10 cellular contexts compared by ENCODE assay signal in genomic region chr3:72951259-72951722, GRCh38. TPM values are rescaled to one million over a fixed set of nuclear protein-coding genes. Genes with fewer than 3 reads are reported as not detected.
DNase-seq lines count a peak whose midpoint lies in the region; ATAC-seq and TF ChIP-seq lines count a peak whose summit lies in the region.
"Had no signal": no experiment of that assay in that cellular context is flagged by ENCODE, and none has a peak within 500 bp of the region (broad histone marks: within the 10 kb centered on the region; RNA-seq: fewer than 3 reads in every experiment).

No MANE protein-coding gene starts in this region.

- H3K79me2 ChIP-seq in DND-41 (ENCODE audit: insufficient read depth, low read length) = peaks cover 25% of the 10 kb centered on the region

- intact Hi-C loops in spleen (cut with DNase I; ENCODE audit: low total_unique reads) (no loop called here), body of pancreas (cut with DNase I) (no loop called here)

- no peak for TF ChIP-seq POLR2A in spleen (IDR thresholded peaks at IDR 0.05)
- no peak for TF ChIP-seq POLR2A in body of pancreas (IDR thresholded peaks at IDR 0.05)

- H3K4me3 ChIP-seq in DND-41 (ENCODE audit: low read depth in 1 of 2, low read length in 2 of 2) = no peak overlapping the region
- no peak overlapping the region for H3K4me3 ChIP-seq in choroid plexus epithelial cell (ENCODE audit: low read depth, low read length)
- H3K4me3 ChIP-seq in spleen = no peak overlapping the region
- no peak overlapping the region for H3K4me3 ChIP-seq in SJCRH30
- H3K4me3 ChIP-seq in body of pancreas = no peak overlapping the region
- H3K4me3 ChIP-seq: colonic mucosa had no signal

- H3K9me3 ChIP-seq in DND-41 (ENCODE audit: insufficient read depth, low read length, severe bottlenecking) (no peaks in the 10 kb centered on the region), spleen (no peaks in the 10 kb centered on the region), SJCRH30 (replicated peaks) (no peaks in the 10 kb centered on the region), body of pancreas (no peaks in the 10 kb centered on the region)
- H3K9me3 ChIP-seq: colonic mucosa had no signal

- DNase-seq in DND-41 = no peak
- peak; percentile 25 for DNase-seq in choroid plexus epithelial cell (ENCODE audit: low read depth)
- DNase-seq in spleen = no peak
- DNase-seq in NK-92 treated with Interleukin-12 subunit alpha and Interleukin-12 subunit beta, amount 100 ng/mL, for 24 hours (lab: John Stamatoyannopoulos, UW) = no peak
- no peak for DNase-seq in SJCRH30
- DNase-seq in body of pancreas = no peak
- DNase-seq: colonic mucosa, NCI-H1417 had no signal

- 43 to 67% (median 51%) methylated on average over 6 of the region's 6 CpGs for WGBS in spleen, 5 donors
- WGBS in body of pancreas, 2 donors = 72 to 91% methylated on average over 6 of the region's 6 CpGs

- H3K36me3 ChIP-seq in DND-41 (ENCODE audit: insufficient read depth, low read length) (peaks cover 31% of the 10 kb centered on the region), spleen (no peaks in the 10 kb centered on the region), SJCRH30 (no peaks in the 10 kb centered on the region), body of pancreas (replicated peaks in 1 of 2; ENCODE audit: insufficient read depth in 1 of 2, low read depth in 2 of 2) (no peaks in the 10 kb centered on the region)
- H3K36me3 ChIP-seq: colonic mucosa had no signal

- H3K9ac ChIP-seq in DND-41 (ENCODE audit: low read depth, low read length) = no peak overlapping the region

- H2AFZ ChIP-seq in DND-41 (ENCODE audit: low read depth, low read length) = no peak overlapping the region

- H3K4me2 ChIP-seq in DND-41 (ENCODE audit: insufficient read depth, low read length) = no peak overlapping the region

- peaks cover 3% of the 10 kb centered on the region; the same call in 1 of the 2 replicates for H4K20me1 ChIP-seq in DND-41 (ENCODE audit: insufficient read depth, low read length)

- peak; percentile 77 for ATAC-seq in DND-41 (ENCODE audit: insufficient read depth, low read depth)
- ATAC-seq in GM19035 (IDR thresholded peaks at IDR 0.05; ENCODE audit: unreplicated experiment) = peak; percentile 61
- ATAC-seq in HG03175 (IDR thresholded peaks at IDR 0.05; ENCODE audit: unreplicated experiment) = peak; percentile 62
- no peak for ATAC-seq in body of pancreas

- H3K27me3 ChIP-seq in DND-41 (ENCODE audit: insufficient read depth, low read length, poor library complexity) (no peaks in the 10 kb centered on the region), spleen (replicated peaks in 1 of 7) (no peaks in the 10 kb centered on the region), SJCRH30 (no peaks in the 10 kb centered on the region), body of pancreas (no peaks in the 10 kb centered on the region)
- H3K27me3 ChIP-seq: colonic mucosa had no signal

- no peak for TF ChIP-seq CTCF in DND-41 (IDR thresholded peaks at IDR 0.05; ENCODE audit: borderline replicate concordance, extremely low read depth, low read length, poor library complexity, severe bottlenecking)
- TF ChIP-seq CTCF in choroid plexus epithelial cell (conservative IDR thresholded peaks at IDR 0.05; ENCODE audit: low read depth, low read length) = no peak
- no peak for TF ChIP-seq CTCF in spleen (IDR thresholded peaks at IDR 0.05 in 8 of 11, conservative IDR thresholded peaks at IDR 0.05 in 3 of 11)
- TF ChIP-seq CTCF in body of pancreas (IDR thresholded peaks at IDR 0.05) = no peak

- H3K27ac ChIP-seq in DND-41 (ENCODE audit: low read length) = peak overlapping the region; percentile 42; the same call in 1 of the 2 replicates
- no peak overlapping the region for H3K27ac ChIP-seq in spleen
- no peak overlapping the region for H3K27ac ChIP-seq in SJCRH30
- H3K27ac ChIP-seq in body of pancreas = no peak overlapping the region
- H3K27ac ChIP-seq: colonic mucosa had no signal

- H3K4me1 ChIP-seq in DND-41 (ENCODE audit: insufficient read depth, low read length) (no peaks in the 10 kb centered on the region), spleen (no peaks in the 10 kb centered on the region), SJCRH30 (no peaks in the 10 kb centered on the region), body of pancreas (no peaks in the 10 kb centered on the region)
- H3K4me1 ChIP-seq: colonic mucosa had no signal

RNA-seq across cellular contexts. Expression of gene PPP4R2, which starts 45.3 kb away (rescaled TPM):
- total RNA-seq in spleen (10 to 100 TPM; 44.8 to 94.7 (median 70.1) TPM), body of pancreas (10 to 100 TPM; 21.5 to 28.0 TPM)
- polyA plus RNA-seq in spleen = 10 to 100 TPM; 12.2 to 18.4 (median 13.1) TPM
- 48.9 and 55.6 TPM in 2 replicates for total RNA-seq in SJCRH30 (2014; rRNA removed; shearing (Covaris generic))
